30 cellular contexts compared by ENCODE assay signal in the genomic region with DNA sequence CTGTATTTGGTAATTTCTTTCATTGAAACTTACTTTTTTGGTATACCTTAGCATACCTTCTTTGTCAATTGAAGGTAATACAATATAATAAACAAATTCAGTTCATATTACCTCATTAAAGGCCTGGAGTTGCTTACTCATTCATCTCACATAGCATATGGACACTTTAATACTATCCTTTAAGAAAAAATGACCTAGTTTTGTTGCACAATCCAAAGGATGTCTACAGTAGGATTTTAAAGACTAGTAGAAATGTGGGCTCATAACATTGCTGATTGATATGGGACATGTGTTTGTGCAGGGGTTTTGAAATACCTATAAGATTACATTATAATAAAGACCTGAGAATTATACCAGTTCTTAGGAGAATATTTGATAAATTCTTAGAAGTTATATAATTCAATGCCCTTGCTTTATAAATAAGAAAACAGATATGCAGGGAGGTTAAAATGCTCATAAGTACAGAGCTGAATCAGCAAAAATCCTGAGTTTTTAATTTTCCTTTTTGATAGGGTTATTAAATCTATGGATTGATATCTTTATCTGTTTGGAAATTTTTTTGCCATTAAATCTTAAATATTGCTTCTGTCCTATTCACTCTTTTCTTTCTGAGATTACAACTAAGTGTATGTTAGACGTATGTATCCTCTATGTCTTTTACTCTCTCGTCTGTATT.
"Had no signal": no experiment of that assay in that cellular context is flagged by ENCODE, and none has a peak within 500 bp of the region (broad histone marks: within the 10 kb centered on the region; RNA-seq: fewer than 3 reads in every experiment).

No MANE protein-coding gene starts in this region.

- FAIRE-seq: TTC549 had no signal

- DNase-seq: activated B cell treated with CpG ODN at 0.5 μM for 24 hours; activated CD4-positive, alpha-beta T cell treated with anti-CD3 and anti-CD28 coated beads for 1 hour; activated CD4-positive, alpha-beta T cell treated with anti-CD3 and anti-CD28 coated beads, Interleukin-2, amount 10 ng/mL, durations not matched to agents 24 days and 14 days; activated CD4-positive, alpha-beta T cell treated with anti-CD3 and anti-CD28 coated beads, Interleukin-2, amount 50 U/mL, for 48 hours; activated CD8-positive, alpha-beta memory T cell treated with anti-CD3 and anti-CD28 coated beads for 24 hours; activated effector memory CD4-positive, alpha-beta T cell treated with anti-CD3 and anti-CD28 coated beads, Interleukin-2, amount 50 U/mL, for 16 hours; activated naive CD4-positive, alpha-beta T cell treated with Interleukin-2 at 50 U/mL for 16 hours; activated naive CD8-positive, alpha-beta T cell treated with anti-CD3 and anti-CD28 coated beads, Interleukin-2, amount 50 U/mL, for 24 hours; activated T-cell treated with anti-CD3 and anti-CD28 coated beads, Interleukin-2, amount 50 U/mL, for 4 hours; caudate nucleus; Karpas-422; MM.1S; NCI-H1105 treated with DMSO at 0.1 percent for 48 hours; NCI-H1436 treated with DMSO at 0.1 percent for 48 hours; NCI-H187 treated with DMSO at 0.1 percent for 48 hours; NCI-H2081 treated with DMSO at 0.1 percent for 48 hours; NCI-H345; NCI-H510A; NCI-H526 treated with DMSO at 0.1 percent for 48 hours; NK-92 treated with Interleukin-12 subunit alpha and Interleukin-12 subunit beta, amount 100 ng/mL, for 24 hours; OCI-M1; RPMI8226; T-cell; T-helper 2 cell; T1000 had no signal

- H3K27ac ChIP-seq: SK-N-MC had no signal

- H3K4me3 ChIP-seq: SK-N-MC had no signal

- ATAC-seq: activated naive CD4-positive, alpha-beta T cell treated with anti-CD3 and anti-CD28 coated beads, Interleukin-2, amount 50 U/mL, for 72 hours; activated naive CD8-positive, alpha-beta T cell treated with anti-CD3 and anti-CD28 coated beads, Interleukin-2, amount 50 U/mL, for 24 hours; activated T-cell treated with anti-CD3 and anti-CD28 coated beads, Interleukin-2, amount 50 U/mL, for 4 hours; Panc1; Right ventricle myocardium inferior; T-cell had no signal
